Comparison of ENCODE assay signal across 8 cellular contexts in the genomic region with DNA sequence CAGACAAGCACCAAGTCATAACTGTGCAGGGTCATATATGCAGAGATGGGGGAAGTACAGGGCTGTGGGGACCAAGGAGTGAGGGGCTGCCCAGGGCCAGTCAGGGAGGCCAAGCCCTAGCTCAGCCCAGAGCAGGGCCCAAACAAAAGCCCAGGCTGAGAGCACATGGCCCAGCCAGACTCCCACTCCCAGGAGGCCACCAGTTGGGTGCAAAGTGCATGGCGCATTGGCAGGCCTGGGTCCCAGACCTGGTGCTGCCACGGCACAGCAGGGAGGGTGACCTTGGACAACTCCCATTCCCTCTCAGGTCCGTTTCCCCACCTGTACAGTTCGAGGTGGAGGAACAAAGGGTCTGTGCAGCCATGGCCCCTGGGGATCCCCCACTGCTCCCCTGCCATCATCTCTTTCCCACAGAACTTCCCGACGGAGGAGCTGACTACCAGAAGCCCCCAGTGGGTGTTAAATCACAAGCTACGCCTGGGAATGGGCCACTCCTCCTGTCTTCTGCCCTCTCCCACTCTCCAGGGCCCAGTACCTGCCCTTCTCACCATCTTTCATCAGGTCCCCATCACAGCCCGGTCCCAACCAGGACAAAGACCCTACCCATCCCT. TPM values are rescaled to one million over a fixed set of nuclear protein-coding genes. Genes with fewer than 3 reads are reported as not detected.
DNase-seq lines count a peak whose midpoint lies in the region; ATAC-seq and TF ChIP-seq lines count a peak whose summit lies in the region.

No MANE protein-coding gene starts in this region.

- no peak for TF ChIP-seq CTCF in upper lobe of left lung (IDR thresholded peaks at IDR 0.05)

- no peak for TF ChIP-seq POLR2A in upper lobe of left lung (IDR thresholded peaks at IDR 0.05)

- H3K4me1 ChIP-seq in upper lobe of left lung = peaks cover 4 to 14% (median 7%) of the 10 kb centered on the region in 4 donors

- no peaks in the 10 kb centered on the region for H3K36me3 ChIP-seq in MG63
- H3K36me3 ChIP-seq in upper lobe of left lung = no peaks in the 10 kb centered on the region

- H3K9me3 Mint-ChIP-seq in memory B cell = no peaks in the 10 kb centered on the region

- H3K27ac ChIP-seq in upper lobe of left lung = peak overlapping the region; percentile 44 to 77 (median 58)

- no peaks in the 10 kb centered on the region for H3K27me3 ChIP-seq in MG63
- no peaks in the 10 kb centered on the region for H3K27me3 ChIP-seq in upper lobe of left lung

- ATAC-seq in GM19023 (IDR thresholded peaks at IDR 0.05; ENCODE audit: unreplicated experiment) = peak; percentile 10
- ATAC-seq in memory B cell (ENCODE audit: low read depth) = no peak
- ATAC-seq in upper lobe of left lung (ENCODE audit: low FRiP score in 2 of 2) = no peak
- no peak for ATAC-seq in activated CD4-positive, CD25-positive, alpha-beta regulatory T cell treated with anti-CD3 and anti-CD28 coated beads, Interleukin-2, amount 50 U/mL, for 24 hours
- no peak for ATAC-seq in HG02885 (IDR thresholded peaks at IDR 0.05; ENCODE audit: poor library complexity, unreplicated experiment)

- H3K4me3 ChIP-seq in MG63 (peak overlapping the region; percentile 64), upper lobe of left lung (peak overlapping the region; percentile 65 to 88 (median 76))

- DNase-seq in MG63 (no peak), memory B cell (ENCODE audit: low spot score in 2 of 2) (peak in 1 of 2 donors; percentile 31), upper lobe of left lung (no peak), Kasumi-1 (lab: John Stamatoyannopoulos, UW) (no peak)
- peak; percentile 12 for DNase-seq in central memory CD4-positive, alpha-beta T cell

- TF ChIP-seq EP300 in upper lobe of left lung (IDR thresholded peaks at IDR 0.05) = no peak

- H3K36me3 Mint-ChIP-seq in memory B cell = no peaks in the 10 kb centered on the region

- H3K27me3 Mint-ChIP-seq in memory B cell = no peaks in the 10 kb centered on the region

- 32 to 51% methylated on average over 6 to 8 of the region's 8 CpGs for WGBS in upper lobe of left lung, 2 donors

- H3K4me3 Mint-ChIP-seq in memory B cell = peak overlapping the region; percentile 90

- H3K9me3 ChIP-seq in MG63 (no peaks in the 10 kb centered on the region), upper lobe of left lung (no peaks in the 10 kb centered on the region)

- H3K27ac Mint-ChIP-seq in memory B cell = peak overlapping the region; percentile 70

- peaks cover 7% of the 10 kb centered on the region for H3K4me1 Mint-ChIP-seq in memory B cell

RNA-seq across cellular contexts. Expression of gene NIPSNAP1, which starts 0.6 kb away (rescaled TPM):
- 49.0 and 57.0 TPM in 2 replicates for total RNA-seq in MG63 (2014; rRNA removed; shearing (Covaris generic); ENCODE audit: low replicate concordance)
- 10 to 100 TPM; 16.8 to 32.8 (median 21.8) TPM for total RNA-seq in upper lobe of left lung

RNA-seq across cellular contexts. Expression of gene NF2, which starts 23.1 kb away (rescaled TPM):
- 134 and 159 TPM in 2 replicates for total RNA-seq in MG63 (2014; rRNA removed; shearing (Covaris generic); ENCODE audit: low replicate concordance)
- 10 to 100 TPM; 31.2 to 43.8 (median 41.3) TPM for total RNA-seq in upper lobe of left lung

RNA-seq across cellular contexts. Expression of gene THOC5, which starts 26.7 kb away (rescaled TPM):
- total RNA-seq in MG63 (2014; rRNA removed; shearing (Covaris generic); ENCODE audit: low replicate concordance) = 49.7 and 73.2 TPM in 2 replicates
- total RNA-seq in upper lobe of left lung = 100 to 1,000 TPM in 1 of 6 donors, 10 to 100 TPM in 5; 30.1 to 126 (median 57.4) TPM
